9 cellular contexts compared by ENCODE assay signal in genomic region chr2:20634430-20635095, GRCh38. TPM values are rescaled to one million over a fixed set of nuclear protein-coding genes. Genes with fewer than 3 reads are reported as not detected.
A peak's percentile ranks its signal among the peaks of the same experiment; 100 is the strongest.
DNase-seq lines count a peak whose midpoint lies in the region; ATAC-seq and TF ChIP-seq lines count a peak whose summit lies in the region.
"Had no signal": no experiment of that assay in that cellular context is flagged by ENCODE, and none has a peak within 500 bp of the region (broad histone marks: within the 10 kb centered on the region; RNA-seq: fewer than 3 reads in every experiment).

No MANE protein-coding gene starts in this region.

- peak; percentile 51 for DNase-seq in HCEC 1CT
- peak; percentile 6 for DNase-seq in amniotic stem cell (lab: John Stamatoyannopoulos, UW)
- DNase-seq in right atrium auricular region (ENCODE audit: low spot score): no peak
- DNase-seq in NK-92 (lab: John Stamatoyannopoulos, UW; ENCODE audit: unreplicated experiment): no peak

- ATAC-seq in GM21619 (IDR thresholded peaks at IDR 0.05; ENCODE audit: unreplicated experiment): no peak
- no peak for ATAC-seq in GM21390 (IDR thresholded peaks at IDR 0.05; ENCODE audit: unreplicated experiment)
- no peak for ATAC-seq in HG03039 (IDR thresholded peaks at IDR 0.05; ENCODE audit: unreplicated experiment)

- no peak for TF ChIP-seq CTCF in right atrium auricular region (IDR thresholded peaks at IDR 0.05)

- H3K36me3 ChIP-seq in right atrium auricular region: peaks cover 12% of the 10 kb centered on the region
- peaks cover under 1% of the 10 kb centered on the region for H3K36me3 ChIP-seq in skeletal muscle satellite cell (ENCODE audit: insufficient read depth, low read length)

- H3K27me3 ChIP-seq in right atrium auricular region (no peaks in the 10 kb centered on the region), skeletal muscle satellite cell (ENCODE audit: control insufficient read depth, insufficient read depth, low read length) (no peaks in the 10 kb centered on the region)

- no peaks in the 10 kb centered on the region for H3K9me3 ChIP-seq in right atrium auricular region
- H3K9me3 ChIP-seq in skeletal muscle satellite cell (replicated peaks; ENCODE audit: low read length): no peaks in the 10 kb centered on the region

- H3K27ac ChIP-seq in right atrium auricular region: peak overlapping the region; percentile 87 to 91

- H3K4me2 ChIP-seq in skeletal muscle satellite cell (ENCODE audit: low read length): peak overlapping the region; percentile 36

- H3K4me1 ChIP-seq in right atrium auricular region (peaks cover 0 to 54% of the 10 kb centered on the region in 2 donors), skeletal muscle satellite cell (ENCODE audit: control insufficient read depth, insufficient read depth, low read length) (peaks cover 22% of the 10 kb centered on the region)

- H3K9ac ChIP-seq in skeletal muscle satellite cell (ENCODE audit: low read depth, low read length): peak overlapping the region; percentile 30

- H3K4me3 ChIP-seq in right atrium auricular region: no peak overlapping the region
- H3K4me3 ChIP-seq in skeletal muscle satellite cell (ENCODE audit: low read length): no peak overlapping the region
- H3K4me3 ChIP-seq: smooth muscle cell had no signal

RNA-seq across cellular contexts. Expression of gene HS1BP3, which starts 16.3 kb away (rescaled TPM):
- total RNA-seq in right atrium auricular region: 10 to 100 TPM; 19.5 to 26.0 TPM
- 18.1 and 34.2 TPM in 2 replicates for total RNA-seq in skeletal muscle satellite cell (2012; rRNA removed)

RNA-seq across cellular contexts. Expression of gene GDF7, which starts 32.4 kb away (rescaled TPM):
- total RNA-seq in right atrium auricular region: 1 to 10 TPM; 1.1 to 1.7 TPM
- total RNA-seq in skeletal muscle satellite cell (2012; rRNA removed): under 0.01 TPM in 1 of 2 replicates, not detected in the other

Comparison
In these comparisons a context has a peak if more than half of its experiments do, and no peak if none do; other contexts are left out.
1. DNase-seq: peak in HCEC 1CT (single experiment) and amniotic stem cell (single experiment); none in right atrium auricular region (single experiment) and NK-92 (single experiment).